9 cellular contexts compared by ENCODE assay signal in the genomic region with DNA sequence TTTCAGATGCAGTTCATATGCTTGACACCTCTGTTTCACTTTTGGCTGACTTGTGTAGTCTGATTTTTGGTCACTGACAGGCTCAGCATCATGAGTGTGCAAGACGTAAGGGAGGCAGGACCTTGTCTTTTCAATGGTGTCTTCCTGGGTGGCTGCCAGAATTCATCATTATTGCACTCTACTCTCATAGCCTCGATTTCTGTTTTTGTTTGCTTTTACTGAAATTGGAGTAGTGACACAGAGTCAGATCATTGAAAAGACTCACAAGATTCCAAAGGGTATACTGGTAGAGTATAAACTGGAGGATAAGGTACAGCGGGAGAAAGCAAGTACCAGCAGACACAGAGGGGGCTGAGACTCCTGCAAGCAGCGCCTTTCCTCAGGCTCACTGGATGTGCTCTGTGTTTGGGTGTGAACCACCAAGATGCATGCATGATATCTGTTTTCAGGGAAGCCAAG.
DNase-seq lines count a peak whose midpoint lies in the region; ATAC-seq, FAIRE-seq and TF ChIP-seq lines count a peak whose summit lies in the region.
"Had no signal": no experiment of that assay in that cellular context is flagged by ENCODE, and none has a peak within 500 bp of the region (broad histone marks: within the 10 kb centered on the region; RNA-seq: fewer than 3 reads in every experiment).

No MANE protein-coding gene starts in this region.

- H3K36me3 ChIP-seq in bronchial epithelial cell (ENCODE audit: control insufficient read depth, insufficient read depth, low read length) (no peaks in the 10 kb centered on the region), HepG2 (replicated peaks in 1 of 2; ENCODE audit: control insufficient read depth in 1 of 2, insufficient read depth in 2 of 2, low read length in 2 of 2) (no peaks in the 10 kb centered on the region), upper lobe of right lung (no peaks in the 10 kb centered on the region)

- H3K9me3 ChIP-seq in CD4-positive, alpha-beta T cell (ENCODE audit: control insufficient read depth, low read length), result no peaks in the 10 kb centered on the region
- H3K9me3 ChIP-seq in HepG2 (ENCODE audit: low read length), result no peaks in the 10 kb centered on the region
- no peaks in the 10 kb centered on the region for H3K9me3 ChIP-seq in upper lobe of right lung

- no peak for TF ChIP-seq RAD21 in HepG2 (CRISPR knock-in tag; IDR thresholded peaks at IDR 0.05)

- no peaks in the 10 kb centered on the region for H3K79me2 ChIP-seq in HepG2 (ENCODE audit: insufficient read depth, low read length)

- no peak overlapping the region for H3K4me2 ChIP-seq in HepG2 (ENCODE audit: low read depth, low read length)
- H3K4me2 ChIP-seq: smooth muscle cell had no signal

- no peaks in the 10 kb centered on the region for H3K27me3 Mint-ChIP-seq in CD4-positive, alpha-beta T cell

- H3K9ac ChIP-seq in HepG2 (ENCODE audit: insufficient read depth, low read depth, low read length), result no peak overlapping the region

- H3K4me1 Mint-ChIP-seq in CD4-positive, alpha-beta T cell (ENCODE audit: low read depth), result peaks cover 29% of the 10 kb centered on the region

- in situ Hi-C loops in HepG2 (cut with HindIII; ENCODE audit: extremely low pct_ligation_motif_present, low pct_unique_long_range_greater_than_20kb), result no loop called here

- H3K27ac ChIP-seq in CD4-positive, alpha-beta T cell (ENCODE audit: low read depth, low read length), result no peak overlapping the region
- H3K27ac ChIP-seq in HepG2 (ENCODE audit: extremely low read length, insufficient read depth, low read length), result no peak overlapping the region
- no peak overlapping the region for H3K27ac ChIP-seq in upper lobe of right lung

- no peak overlapping the region for H2AFZ ChIP-seq in HepG2 (ENCODE audit: low read length)

- H3K27ac Mint-ChIP-seq in CD4-positive, alpha-beta T cell, result peak overlapping the region; percentile 91

- H3K4me3 ChIP-seq in bronchial epithelial cell (ENCODE audit: low read depth, low read length) (no peak overlapping the region), HepG2 (replicated peaks in 1 of 3; ENCODE audit: insufficient read depth in 1 of 3, low read depth in 2 of 3, low read length in 3 of 3) (no peak overlapping the region), upper lobe of right lung (no peak overlapping the region)
- H3K4me3 ChIP-seq: smooth muscle cell had no signal

- no peaks in the 10 kb centered on the region for H3K9me3 Mint-ChIP-seq in CD4-positive, alpha-beta T cell

- no peak for TF ChIP-seq POLR2A in HepG2 (IDR thresholded peaks at IDR 0.05; ENCODE audit: insufficient read depth in 1 of 2, low read depth in 2 of 2, low read length in 2 of 2)

- intact Hi-C loops in CD4-positive, alpha-beta T cell (cut with DNase I, micrococcal nuclease), result no loop called here
- intact Hi-C loops in HepG2 (cut with micrococcal nuclease; ENCODE audit: unreplicated experiment) (no loop called here), upper lobe of right lung (cut with DNase I) (no loop called here)

- no peaks in the 10 kb centered on the region for H3K27me3 ChIP-seq in CD4-positive, alpha-beta T cell (ENCODE audit: control insufficient read depth, insufficient read depth, low read length)
- H3K27me3 ChIP-seq in bronchial epithelial cell (ENCODE audit: control insufficient read depth, insufficient read depth, low read length) (no peaks in the 10 kb centered on the region), HepG2 (ENCODE audit: control insufficient read depth in 1 of 2, insufficient read depth in 2 of 2, low read length in 2 of 2) (no peaks in the 10 kb centered on the region), upper lobe of right lung (no peaks in the 10 kb centered on the region)

- no peak for FAIRE-seq in bronchial epithelial cell (lab: Jason Lieb, UNC)
- no peak for FAIRE-seq in HepG2 (lab: Jason Lieb, UNC)

- H3K36me3 Mint-ChIP-seq in CD4-positive, alpha-beta T cell (ENCODE audit: low read depth), result no peaks in the 10 kb centered on the region

- POLR2A ChIA-PET in CD4-positive, alpha-beta T cell (lab: Charles Lee), result interaction anchor here (0.6 to 1.8 kb wide), 6 partner anchors 8 to 620 kb away, joined by 3 to 5 read pairs (median 3); a partner anchor contains a TSS
- POLR2A ChIA-PET in HepG2 (lab: Yijun Ruan, JAX), result no interaction called here

- CTCF ChIA-PET in CD4-positive, alpha-beta T cell (lab: Charles Lee), result no interaction called here
- CTCF ChIA-PET in HepG2 (lab: Yijun Ruan, JAX; ENCODE audit: low intra/inter-chr PET ratio, low total read pairs), result no interaction called here

- H3K4me3 Mint-ChIP-seq in CD4-positive, alpha-beta T cell, result peak overlapping the region; percentile 49

- no peak for TF ChIP-seq CTCF in CD4-positive, alpha-beta T cell (IDR thresholded peaks at IDR 0.05)
- TF ChIP-seq CTCF in bronchial epithelial cell (IDR thresholded peaks at IDR 0.05; ENCODE audit: insufficient read depth, low read length, severe bottlenecking) (no peak), HepG2 (CRISPR knock-in tag; IDR thresholded peaks at IDR 0.05) (no peak), upper lobe of right lung (IDR thresholded peaks at IDR 0.05) (no peak)

- no peak for TF ChIP-seq EP300 in HepG2 (IDR thresholded peaks at IDR 0.05; ENCODE audit: low read depth in 2 of 2, low read length in 2 of 2)
- TF ChIP-seq EP300 in HepG2 (CRISPR knock-in tag; IDR thresholded peaks at IDR 0.05; ENCODE audit: borderline replicate concordance), result no peak

- no peaks in the 10 kb centered on the region for H4K20me1 ChIP-seq in HepG2 (ENCODE audit: insufficient read depth, low read length)

- no TSS peak for BruUV-seq in HepG2 (replicated peaks; lab: Mats Ljungman, UMichigan)

- 62% methylated on average over 4 of the region's 4 CpGs for WGBS in HepG2 (ENCODE audit: low lambda C conversion rate)

- ATAC-seq in CD4-positive, alpha-beta T cell (ENCODE audit: poor library complexity), result peak; percentile 50
- ATAC-seq in GM19395 (IDR thresholded peaks at IDR 0.05; ENCODE audit: unreplicated experiment) (peak; percentile 71), HG03280 (IDR thresholded peaks at IDR 0.05; ENCODE audit: unreplicated experiment) (peak; percentile 56), HepG2 (no peak), upper lobe of right lung (no peak)

- H3K4me1 ChIP-seq in HepG2 (ENCODE audit: insufficient read depth, low read length) (peaks cover 23% of the 10 kb centered on the region), upper lobe of right lung (peaks cover 10% of the 10 kb centered on the region)

- DNase-seq in CD4-positive, alpha-beta T cell, result no peak
- DNase-seq in bronchial epithelial cell (ENCODE audit: low read depth) (peak; percentile 33), HepG2 (ENCODE audit: low spot score) (no peak), NCI-H2171 treated with DMSO at 0.1 percent for 48 hours (lab: John Stamatoyannopoulos, UW) (no peak), OCI-M1 (lab: John Stamatoyannopoulos, UW) (no peak), upper lobe of right lung (no peak)

TF ChIP-seq in HepG2, 621 proteins besides CTCF, POLR2A, EP300 and RAD21:
- no peak for TF ChIP-seq NONO (IDR thresholded peaks at IDR 0.05)
- no peak for TF ChIP-seq NONO (CRISPR knock-in tag; conservative IDR thresholded peaks at IDR 0.05)
- TF ChIP-seq, protein P1, sequence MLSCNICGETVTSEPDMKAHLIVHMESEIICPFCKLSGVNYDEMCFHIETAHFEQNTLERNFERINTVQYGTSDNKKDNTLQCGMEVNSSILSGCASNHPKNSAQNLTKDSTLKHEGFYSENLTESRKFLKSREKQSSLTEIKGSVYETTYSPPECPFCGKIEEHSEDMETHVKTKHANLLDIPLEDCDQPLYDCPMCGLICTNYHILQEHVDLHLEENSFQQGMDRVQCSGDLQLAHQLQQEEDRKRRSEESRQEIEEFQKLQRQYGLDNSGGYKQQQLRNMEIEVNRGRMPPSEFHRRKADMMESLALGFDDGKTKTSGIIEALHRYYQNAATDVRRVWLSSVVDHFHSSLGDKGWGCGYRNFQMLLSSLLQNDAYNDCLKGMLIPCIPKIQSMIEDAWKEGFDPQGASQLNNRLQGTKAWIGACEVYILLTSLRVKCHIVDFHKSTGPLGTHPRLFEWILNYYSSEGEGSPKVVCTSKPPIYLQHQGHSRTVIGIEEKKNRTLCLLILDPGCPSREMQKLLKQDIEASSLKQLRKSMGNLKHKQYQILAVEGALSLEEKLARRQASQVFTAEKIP (CRISPR knock-in tag; IDR thresholded peaks at IDR 0.05; ENCODE audit: borderline replicate concordance), result no peak

Comparison
In these comparisons a context has a peak if more than half of its experiments do, and no peak if none do; other contexts are left out.
1. ATAC-seq: peak in CD4-positive, alpha-beta T cell (single experiment), GM19395 (single experiment) and HG03280 (single experiment); none in HepG2 (single experiment) and upper lobe of right lung (single experiment).